Comparison of ENCODE assay signal across 8 cellular contexts in the genomic region with DNA sequence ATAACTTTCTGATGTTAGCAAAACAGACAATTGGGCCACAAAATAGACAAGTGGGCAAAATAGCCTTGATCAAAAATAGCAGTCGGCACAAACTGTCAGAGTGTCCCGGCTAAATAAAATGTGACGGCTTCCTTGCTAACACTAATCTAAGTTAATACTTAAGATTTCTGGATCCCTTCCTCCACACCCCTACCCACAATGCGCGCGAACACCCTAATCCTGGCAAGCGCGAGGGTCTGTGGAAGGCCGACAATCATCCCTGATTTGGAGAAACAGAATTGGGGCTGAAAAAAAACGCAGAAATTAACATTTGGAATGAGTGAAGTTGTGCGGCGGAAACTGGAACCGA. TPM values are rescaled to one million over a fixed set of nuclear protein-coding genes. Genes with fewer than 3 reads are reported as not detected.
DNase-seq lines count a peak whose midpoint lies in the region; ATAC-seq and TF ChIP-seq lines count a peak whose summit lies in the region.

No MANE protein-coding gene starts in this region.

- H2AFZ ChIP-seq in neural cell (ENCODE audit: low read depth, low read length), result peak overlapping the region; percentile 83

- no peaks in the 10 kb centered on the region for H3K27me3 Mint-ChIP-seq in CD4-positive, alpha-beta memory T cell

- peak overlapping the region; percentile 76 for H3K27ac ChIP-seq in CD4-positive, alpha-beta memory T cell (ENCODE audit: low read depth, low read length)
- H3K27ac ChIP-seq in KOPT-K1 (ENCODE audit: low read depth, low read length, poor library complexity, severe bottlenecking) (peak overlapping the region; percentile 62), dorsolateral prefrontal cortex (peak overlapping the region in 55 of 59 donors; percentile 21 to 93 (median 83)), neural cell (ENCODE audit: low read length) (peak overlapping the region; percentile 84)

- H3K4me3 Mint-ChIP-seq in CD4-positive, alpha-beta memory T cell, result peak overlapping the region; percentile 94 to 98 (median 96)

- peak overlapping the region; percentile 88 for H3K9ac ChIP-seq in neural cell (ENCODE audit: low read length)

- peaks cover 11 to 24% of the 10 kb centered on the region in 2 donors for H3K36me3 Mint-ChIP-seq in CD4-positive, alpha-beta memory T cell

- no peaks in the 10 kb centered on the region for H3K9me3 ChIP-seq in CD4-positive, alpha-beta memory T cell (ENCODE audit: control insufficient read depth in 1 of 2, low read length in 2 of 2)
- H3K9me3 ChIP-seq in KOPT-K1 (ENCODE audit: insufficient read depth, low read length, poor library complexity, severe bottlenecking) (no peaks in the 10 kb centered on the region), neural cell (ENCODE audit: low read length) (no peaks in the 10 kb centered on the region)

- no peak for TF ChIP-seq EP300 in neural cell (conservative IDR thresholded peaks at IDR 0.05; ENCODE audit: poor library complexity, severe bottlenecking)

- peak overlapping the region; percentile 87 to 88 for H3K4me3 ChIP-seq in CD4-positive, alpha-beta memory T cell (ENCODE audit: low read length in 2 of 2)
- peak overlapping the region; percentile 72 to 99 (median 90) for H3K4me3 ChIP-seq in dorsolateral prefrontal cortex
- H3K4me3 ChIP-seq in neural cell (ENCODE audit: low read length), result peak overlapping the region; percentile 87

- no peaks in the 10 kb centered on the region for H3K9me3 Mint-ChIP-seq in CD4-positive, alpha-beta memory T cell

- no peaks in the 10 kb centered on the region for H3K27me3 ChIP-seq in CD4-positive, alpha-beta memory T cell (ENCODE audit: insufficient read depth, low read length)
- H3K27me3 ChIP-seq in dorsolateral prefrontal cortex (no peaks in the 10 kb centered on the region), neural cell (ENCODE audit: insufficient read depth, low read depth, low read length) (no peaks in the 10 kb centered on the region)

- H3K4me1 Mint-ChIP-seq in CD4-positive, alpha-beta memory T cell, result peaks cover 27 to 52% (median 41%) of the 10 kb centered on the region in 4 donors

- no peaks in the 10 kb centered on the region for H3K36me3 ChIP-seq in CD4-positive, alpha-beta memory T cell (ENCODE audit: insufficient read depth, low read length)
- peaks cover 24% of the 10 kb centered on the region; the same call in 1 of the 2 replicates for H3K36me3 ChIP-seq in KOPT-K1 (ENCODE audit: insufficient read depth, low read length)
- H3K36me3 ChIP-seq in neural cell (ENCODE audit: insufficient read depth, low read length), result no peaks in the 10 kb centered on the region

- peaks cover 4% of the 10 kb centered on the region for H3F3A ChIP-seq in neural cell (ENCODE audit: insufficient read depth, low read length, poor library complexity, severe bottlenecking)

- H3K4me2 ChIP-seq in neural cell (ENCODE audit: low read length), result peak overlapping the region; percentile 66

- peak overlapping the region; percentile 90 to 99 (median 98) for H3K27ac Mint-ChIP-seq in CD4-positive, alpha-beta memory T cell

- no peaks in the 10 kb centered on the region for H3K9me2 ChIP-seq in neural cell (ENCODE audit: insufficient read depth, low read length)

- intact Hi-C loops in CD4-positive, alpha-beta memory T cell (cut with micrococcal nuclease), result loop anchor here (5.0 kb wide), 1 partner anchor 1211 kb away; the partner anchor contains the start of gene DUSP6
- intact Hi-C loops in dorsolateral prefrontal cortex (cut with DNase I) (loop anchor here (5.0 to 10.0 kb wide), 3 partner anchors 104 to 1383 kb away; partner anchors contain the start of genes GALNT4 (in 1 of the 2), KITLG (in 1 of the 2) and POC1B (in 1 of the 2)), sciatic nerve (cut with DNase I) (no loop called here)

- H3K79me2 ChIP-seq in neural cell (replicated peaks; ENCODE audit: insufficient read depth, low read length), result peaks cover 17% of the 10 kb centered on the region

- no peak for TF ChIP-seq RAD21 in neural cell (conservative IDR thresholded peaks at IDR 0.05)

- no peaks in the 10 kb centered on the region for H4K20me1 ChIP-seq in neural cell (ENCODE audit: insufficient read depth)

- TF ChIP-seq CTCF in dorsolateral prefrontal cortex (IDR thresholded peaks at IDR 0.05 in 54 of 56, conservative IDR thresholded peaks at IDR 0.05 in 2 of 56; ENCODE audit: low read depth in 1 of 56, partially characterized antibody in 56 of 56) (no peak), neural cell (IDR thresholded peaks at IDR 0.05; ENCODE audit: poor library complexity, severe bottlenecking) (no peak)

- DNase-seq in CD4-positive, alpha-beta memory T cell, result no peak
- DNase-seq in dorsolateral prefrontal cortex, result no peak
- DNase-seq in sciatic nerve (ENCODE audit: low spot score), result no peak
- DNase-seq in DMS53 treated with DMSO at 0.1 percent for 48 hours (lab: John Stamatoyannopoulos, UW; ENCODE audit: unreplicated experiment), result no peak

- ATAC-seq in HG03439 (IDR thresholded peaks at IDR 0.05; ENCODE audit: unreplicated experiment) (no peak), sciatic nerve (no peak), GM18511 (IDR thresholded peaks at IDR 0.05; ENCODE audit: unreplicated experiment) (no peak)

- CTCF ChIA-PET in CD4-positive, alpha-beta memory T cell (lab: Charles Lee; ENCODE audit: partially characterized antibody), result no interaction called here

- H3K4me1 ChIP-seq in CD4-positive, alpha-beta memory T cell (ENCODE audit: insufficient read depth, low read length), result peaks cover 29% of the 10 kb centered on the region

- POLR2A ChIA-PET in CD4-positive, alpha-beta memory T cell (lab: Charles Lee; ENCODE audit: partially characterized antibody), result interaction anchor here (0.7 to 1.7 kb wide), 3 partner anchors 106 to 1723 kb away, joined by 3 to 10 read pairs (median 3); partner anchors contain the start of gene GALNT4

TF ChIP-seq in neural cell, 6 proteins besides CTCF, POLR2A, EP300 and RAD21:
- TF ChIP-seq, protein P1, sequence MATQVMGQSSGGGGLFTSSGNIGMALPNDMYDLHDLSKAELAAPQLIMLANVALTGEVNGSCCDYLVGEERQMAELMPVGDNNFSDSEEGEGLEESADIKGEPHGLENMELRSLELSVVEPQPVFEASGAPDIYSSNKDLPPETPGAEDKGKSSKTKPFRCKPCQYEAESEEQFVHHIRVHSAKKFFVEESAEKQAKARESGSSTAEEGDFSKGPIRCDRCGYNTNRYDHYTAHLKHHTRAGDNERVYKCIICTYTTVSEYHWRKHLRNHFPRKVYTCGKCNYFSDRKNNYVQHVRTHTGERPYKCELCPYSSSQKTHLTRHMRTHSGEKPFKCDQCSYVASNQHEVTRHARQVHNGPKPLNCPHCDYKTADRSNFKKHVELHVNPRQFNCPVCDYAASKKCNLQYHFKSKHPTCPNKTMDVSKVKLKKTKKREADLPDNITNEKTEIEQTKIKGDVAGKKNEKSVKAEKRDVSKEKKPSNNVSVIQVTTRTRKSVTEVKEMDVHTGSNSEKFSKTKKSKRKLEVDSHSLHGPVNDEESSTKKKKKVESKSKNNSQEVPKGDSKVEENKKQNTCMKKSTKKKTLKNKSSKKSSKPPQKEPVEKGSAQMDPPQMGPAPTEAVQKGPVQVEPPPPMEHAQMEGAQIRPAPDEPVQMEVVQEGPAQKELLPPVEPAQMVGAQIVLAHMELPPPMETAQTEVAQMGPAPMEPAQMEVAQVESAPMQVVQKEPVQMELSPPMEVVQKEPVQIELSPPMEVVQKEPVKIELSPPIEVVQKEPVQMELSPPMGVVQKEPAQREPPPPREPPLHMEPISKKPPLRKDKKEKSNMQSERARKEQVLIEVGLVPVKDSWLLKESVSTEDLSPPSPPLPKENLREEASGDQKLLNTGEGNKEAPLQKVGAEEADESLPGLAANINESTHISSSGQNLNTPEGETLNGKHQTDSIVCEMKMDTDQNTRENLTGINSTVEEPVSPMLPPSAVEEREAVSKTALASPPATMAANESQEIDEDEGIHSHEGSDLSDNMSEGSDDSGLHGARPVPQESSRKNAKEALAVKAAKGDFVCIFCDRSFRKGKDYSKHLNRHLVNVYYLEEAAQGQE (IDR thresholded peaks at IDR 0.05; ENCODE audit: borderline replicate concordance), result no peak
- TF ChIP-seq EZH2 (IDR thresholded peaks at IDR 0.05; ENCODE audit: borderline replicate concordance, insufficient read depth, low read length, poor library complexity, severe bottlenecking) (no peak), TAF1 (IDR thresholded peaks at IDR 0.05; ENCODE audit: low read depth) (no peak), POLR2AphosphoS5 (IDR thresholded peaks at IDR 0.05) (no peak)

RNA-seq across cellular contexts. Expression of gene CEP290, which starts 0.5 kb away (rescaled TPM):
- total RNA-seq in CD4-positive, alpha-beta memory T cell, result 10 to 100 TPM; 22.4 to 23.0 TPM
- 10 to 100 TPM in 1 of 2 donors, 1 to 10 TPM in 1; 2.2 to 10.4 TPM for polyA plus RNA-seq in CD4-positive, alpha-beta memory T cell
- total RNA-seq in dorsolateral prefrontal cortex (10 to 100 TPM; 23.5 to 46.5 (median 32.0) TPM), sciatic nerve (37.4 TPM)
- 35.3 and 43.9 TPM in 2 replicates for polyA plus RNA-seq in neural cell
- 98.8 and 130 TPM in 2 replicates for polyA minus RNA-seq in neural cell

RNA-seq across cellular contexts. Expression of gene TMTC3, which starts 0.7 kb away (rescaled TPM):
- 10 to 100 TPM; 11.5 to 15.2 TPM for total RNA-seq in CD4-positive, alpha-beta memory T cell
- polyA plus RNA-seq in CD4-positive, alpha-beta memory T cell, result 1 to 10 TPM; 1.9 to 2.2 TPM
- total RNA-seq in dorsolateral prefrontal cortex, result 10 to 100 TPM; 17.1 to 33.1 (median 23.9) TPM
- polyA plus RNA-seq in neural cell, result 13.7 and 17.2 TPM in 2 replicates
- 40.7 and 45.8 TPM in 2 replicates for polyA minus RNA-seq in neural cell
- total RNA-seq in sciatic nerve, result 26.1 TPM
